Comparison of ENCODE assay signal across 11 cellular contexts in genomic region chr15:67142142-67143092, GRCh38.
DNase-seq lines count a peak whose midpoint lies in the region; ATAC-seq and TF ChIP-seq lines count a peak whose summit lies in the region.
"Had no signal": no experiment of that assay in that cellular context is flagged by ENCODE, and none has a peak within 500 bp of the region (broad histone marks: within the 10 kb centered on the region; RNA-seq: fewer than 3 reads in every experiment).

No MANE protein-coding gene starts in this region.

- H3K79me2 ChIP-seq in osteoblast (ENCODE audit: insufficient read depth, low read length) = peaks cover 99% of the 10 kb centered on the region

- H3K27me3 ChIP-seq in osteoblast (ENCODE audit: insufficient read depth, low read length) = no peaks in the 10 kb centered on the region

- ATAC-seq in T-cell (replicated peaks in 1 of 4) = no peak

- no peak for TF ChIP-seq CTCF in Calu3 (IDR thresholded peaks at IDR 0.05; ENCODE audit: unreplicated experiment)
- no peak for TF ChIP-seq CTCF in fibroblast of pulmonary artery (IDR thresholded peaks at IDR 0.05; ENCODE audit: low read length, missing control alignments)
- peak; percentile 4 for TF ChIP-seq CTCF in osteoblast (IDR thresholded peaks at IDR 0.05; ENCODE audit: extremely low read depth, low read depth, low read length)

- H4K20me1 ChIP-seq in osteoblast (ENCODE audit: insufficient read depth, low read length) = no peaks in the 10 kb centered on the region

- H3K9me3 ChIP-seq in osteoblast (ENCODE audit: low read depth, low read length) = no peaks in the 10 kb centered on the region

- H3K36me3 ChIP-seq in osteoblast (ENCODE audit: insufficient read depth, low read length) = peaks cover 8% of the 10 kb centered on the region

- H3K4me1 Mint-ChIP-seq in Calu3 (ENCODE audit: low read depth, unreplicated experiment) (peaks cover 95% of the 10 kb centered on the region), T-cell (peaks cover 80 to 97% (median 90%) of the 10 kb centered on the region in 3 donors)

- H3K27ac Mint-ChIP-seq in Calu3 (ENCODE audit: unreplicated experiment) (peak overlapping the region; percentile 42), T-cell (peak overlapping the region in 1 of 2 donors; percentile 22)

- H3K27me3 Mint-ChIP-seq in Calu3 (ENCODE audit: unreplicated experiment) = no peaks in the 10 kb centered on the region
- no peaks in the 10 kb centered on the region for H3K27me3 Mint-ChIP-seq in T-cell

- H3K36me3 Mint-ChIP-seq in Calu3 (ENCODE audit: insufficient read depth, unreplicated experiment) (peaks cover 71% of the 10 kb centered on the region), T-cell (peaks cover 5% of the 10 kb centered on the region)

- peak overlapping the region; percentile 100 for H3K27ac ChIP-seq in osteoblast (ENCODE audit: low read depth, low read length)
- H3K27ac ChIP-seq: parathyroid adenoma had no signal

- POLR2A ChIA-PET in T-cell (lab: Charles Lee) = interaction anchor here in 1 of 2 donors (0.6 to 1.1 kb wide), 2 partner anchors 17 to 83 kb away, joined by 3 to 18 read pairs; no protein-coding TSS in a partner anchor

- H3K4me3 ChIP-seq in fibroblast of pulmonary artery (replicated peaks; ENCODE audit: low read depth, low read length) (no peak overlapping the region), osteoblast (ENCODE audit: insufficient read depth, low read length) (no peak overlapping the region)

- H2AFZ ChIP-seq in osteoblast (ENCODE audit: low read length) = no peak overlapping the region
- H2AFZ ChIP-seq: parathyroid adenoma had no signal

- H3K4me3 Mint-ChIP-seq in Calu3 (ENCODE audit: low read depth, unreplicated experiment) = no peak overlapping the region
- H3K4me3 Mint-ChIP-seq in T-cell = no peak overlapping the region

- no peaks in the 10 kb centered on the region for H3K9me3 Mint-ChIP-seq in Calu3 (ENCODE audit: low read depth, unreplicated experiment)
- no peaks in the 10 kb centered on the region for H3K9me3 Mint-ChIP-seq in T-cell

- intact Hi-C loops in Calu3 (cut with micrococcal nuclease; ENCODE audit: unreplicated experiment) = no loop called here

- no TSS peak for BruUV-seq in Calu3 (replicated peaks; lab: Mats Ljungman, UMichigan)

- H3K4me1 ChIP-seq in osteoblast (ENCODE audit: insufficient read depth, low read length) = peaks cover 95% of the 10 kb centered on the region

- DNase-seq in Calu3 (no peak), SK-N-DZ (ENCODE audit: low spot score) (peak; percentile 81), fibroblast of pulmonary artery (ENCODE audit: low read depth) (peak; percentile 72), osteoblast (ENCODE audit: insufficient read length, low spot score, missing footprints) (peak; percentile 92), NCI-H2196 (lab: John Stamatoyannopoulos, UW; ENCODE audit: unreplicated experiment) (no peak), COLO668 (lab: John Stamatoyannopoulos, UW; ENCODE audit: unreplicated experiment) (no peak), T-cell (no peak), NCI-H1105 treated with DMSO at 0.1 percent for 48 hours (lab: John Stamatoyannopoulos, UW) (no peak)
- DNase-seq: DMS53; NK-92 treated with Interleukin-12 subunit alpha and Interleukin-12 subunit beta, amount 100 ng/mL, for 24 hours had no signal

- CTCF ChIA-PET in Calu3 (lab: Charles Lee) = interaction anchor here (0.6 to 1.1 kb wide), 3 partner anchors 11 to 1040 kb away, joined by 3 to 7 read pairs (median 7); no protein-coding TSS in a partner anchor
- CTCF ChIA-PET in T-cell (lab: Charles Lee) = no interaction called here

- H3K4me2 ChIP-seq in osteoblast (ENCODE audit: insufficient read depth, low read length) = peak overlapping the region; percentile 14

Comparison
In these comparisons a context has a peak if more than half of its experiments do, and no peak if none do; other contexts are left out.
1. DNase-seq: peak in SK-N-DZ (single experiment), fibroblast of pulmonary artery (single experiment) and osteoblast (single experiment); none in Calu3 (single experiment), NCI-H2196 (single experiment), COLO668 (single experiment), T-cell (0 of 34) and NCI-H1105 treated with DMSO at 0.1 percent for 48 hours (single experiment).